13 cellular contexts compared by ENCODE assay signal in genomic region chr21:45995686-45996179, GRCh38. TPM values are rescaled to one million over a fixed set of nuclear protein-coding genes. Genes with fewer than 3 reads are reported as not detected.
DNase-seq lines count a peak whose midpoint lies in the region; ATAC-seq and TF ChIP-seq lines count a peak whose summit lies in the region.
"Had no signal": no experiment of that assay in that cellular context is flagged by ENCODE, and none has a peak within 500 bp of the region (broad histone marks: within the 10 kb centered on the region; RNA-seq: fewer than 3 reads in every experiment).

No MANE protein-coding gene starts in this region.

- H3K27me3 ChIP-seq in subcutaneous abdominal adipose tissue (ENCODE audit: control insufficient read depth in 5 of 5, insufficient read depth in 4 of 5, low read length in 5 of 5): no peaks in the 10 kb centered on the region
- H3K27me3 ChIP-seq: body of pancreas, SJSA1, tibial nerve had no signal

- peak; percentile 47 for DNase-seq in activated CD8-positive, alpha-beta T cell treated with anti-CD3 and anti-CD28 coated beads for 36 hours
- no peak for DNase-seq in activated CD8-positive, alpha-beta T cell treated with anti-CD3 and anti-CD28 coated beads, Interleukin-2, amount 10 ng/mL, durations not matched to agents 7 days and 5 days
- peak; percentile 25 for DNase-seq in activated naive CD8-positive, alpha-beta T cell treated with anti-CD3 and anti-CD28 coated beads, Interleukin-2, amount 10 ng/mL, durations not matched to agents 7 days and 5 days
- DNase-seq in iPS-NIHi11 (ENCODE audit: low spot score): peak; percentile 42
- DNase-seq in midbrain (lab: John Stamatoyannopoulos, UW): no peak
- DNase-seq in GOT3 (lab: John Stamatoyannopoulos, UW): no peak
- no peak for DNase-seq in effector memory CD8-positive, alpha-beta T cell
- DNase-seq: erythroblast, NCI-H446 treated with DMSO at 0.1 percent for 48 hours had no signal

- POLR2A ChIA-PET in activated CD8-positive, alpha-beta T cell treated with anti-CD3 and anti-CD28 coated beads for 36 hours (lab: Charles Lee): no interaction called here
- POLR2A ChIA-PET in activated CD8-positive, alpha-beta T cell treated with anti-CD3 and anti-CD28 coated beads, Interleukin-2, amount 10 ng/mL, durations not matched to agents 7 days and 5 days (lab: Charles Lee): no interaction called here
- POLR2A ChIA-PET in activated naive CD8-positive, alpha-beta T cell treated with anti-CD3 and anti-CD28 coated beads, Interleukin-2, amount 10 ng/mL, durations not matched to agents 7 days and 5 days (lab: Charles Lee): no interaction called here

- H3K9ac ChIP-seq in subcutaneous abdominal adipose tissue (ENCODE audit: low read length in 5 of 5): no peak overlapping the region

- no peaks in the 10 kb centered on the region for H3K36me3 Mint-ChIP-seq in activated CD8-positive, alpha-beta T cell treated with anti-CD3 and anti-CD28 coated beads for 36 hours (ENCODE audit: low read depth)
- no peaks in the 10 kb centered on the region for H3K36me3 Mint-ChIP-seq in activated CD8-positive, alpha-beta T cell treated with anti-CD3 and anti-CD28 coated beads, Interleukin-2, amount 10 ng/mL, durations not matched to agents 7 days and 5 days (ENCODE audit: low read depth)
- H3K36me3 Mint-ChIP-seq in activated naive CD8-positive, alpha-beta T cell treated with anti-CD3 and anti-CD28 coated beads, Interleukin-2, amount 10 ng/mL, durations not matched to agents 7 days and 5 days: no peaks in the 10 kb centered on the region
- no peaks in the 10 kb centered on the region for H3K36me3 Mint-ChIP-seq in effector memory CD8-positive, alpha-beta T cell (ENCODE audit: insufficient read depth)

- intact Hi-C loops in activated CD8-positive, alpha-beta T cell treated with anti-CD3 and anti-CD28 coated beads for 36 hours (cut with micrococcal nuclease): no loop called here

- H3K9me3 ChIP-seq in subcutaneous abdominal adipose tissue (ENCODE audit: control insufficient read depth in 5 of 5, low read length in 5 of 5): no peaks in the 10 kb centered on the region
- H3K9me3 ChIP-seq: body of pancreas, SJSA1, tibial nerve had no signal

- H3K4me3 Mint-ChIP-seq in activated CD8-positive, alpha-beta T cell treated with anti-CD3 and anti-CD28 coated beads for 36 hours: no peak overlapping the region
- H3K4me3 Mint-ChIP-seq in activated CD8-positive, alpha-beta T cell treated with anti-CD3 and anti-CD28 coated beads, Interleukin-2, amount 10 ng/mL, durations not matched to agents 7 days and 5 days: no peak overlapping the region
- no peak overlapping the region for H3K4me3 Mint-ChIP-seq in activated naive CD8-positive, alpha-beta T cell treated with anti-CD3 and anti-CD28 coated beads, Interleukin-2, amount 10 ng/mL, durations not matched to agents 7 days and 5 days
- no peak overlapping the region for H3K4me3 Mint-ChIP-seq in effector memory CD8-positive, alpha-beta T cell

- H3K27ac Mint-ChIP-seq in activated CD8-positive, alpha-beta T cell treated with anti-CD3 and anti-CD28 coated beads for 36 hours: no peak overlapping the region
- H3K27ac Mint-ChIP-seq in activated CD8-positive, alpha-beta T cell treated with anti-CD3 and anti-CD28 coated beads, Interleukin-2, amount 10 ng/mL, durations not matched to agents 7 days and 5 days: no peak overlapping the region
- H3K27ac Mint-ChIP-seq in activated naive CD8-positive, alpha-beta T cell treated with anti-CD3 and anti-CD28 coated beads, Interleukin-2, amount 10 ng/mL, durations not matched to agents 7 days and 5 days: no peak overlapping the region
- no peak overlapping the region for H3K27ac Mint-ChIP-seq in effector memory CD8-positive, alpha-beta T cell

- H3K27ac ChIP-seq in subcutaneous abdominal adipose tissue (ENCODE audit: low read depth, low read length): peak overlapping the region; percentile 60
- H3K27ac ChIP-seq: body of pancreas, SJSA1 had no signal

- no peak for TF ChIP-seq CTCF in activated CD8-positive, alpha-beta T cell treated with anti-CD3 and anti-CD28 coated beads for 36 hours (IDR thresholded peaks at IDR 0.05)

- H3K27me3 Mint-ChIP-seq in activated CD8-positive, alpha-beta T cell treated with anti-CD3 and anti-CD28 coated beads for 36 hours: no peaks in the 10 kb centered on the region
- H3K27me3 Mint-ChIP-seq in activated CD8-positive, alpha-beta T cell treated with anti-CD3 and anti-CD28 coated beads, Interleukin-2, amount 10 ng/mL, durations not matched to agents 7 days and 5 days (ENCODE audit: low read depth): no peaks in the 10 kb centered on the region
- no peaks in the 10 kb centered on the region for H3K27me3 Mint-ChIP-seq in activated naive CD8-positive, alpha-beta T cell treated with anti-CD3 and anti-CD28 coated beads, Interleukin-2, amount 10 ng/mL, durations not matched to agents 7 days and 5 days
- H3K27me3 Mint-ChIP-seq in effector memory CD8-positive, alpha-beta T cell: no peaks in the 10 kb centered on the region

- H3K4me3 ChIP-seq in subcutaneous abdominal adipose tissue (ENCODE audit: low read depth in 1 of 5, low read length in 5 of 5): no peak overlapping the region
- H3K4me3 ChIP-seq: body of pancreas, SJSA1, tibial nerve had no signal

- H3K4me1 ChIP-seq in subcutaneous abdominal adipose tissue (ENCODE audit: control insufficient read depth in 5 of 5, insufficient read depth in 5 of 5, low read length in 5 of 5): peaks cover 3 to 45% (median 39%) of the 10 kb centered on the region in 5 donors
- H3K4me1 ChIP-seq: body of pancreas, SJSA1 had no signal

- H3K4me1 Mint-ChIP-seq in activated CD8-positive, alpha-beta T cell treated with anti-CD3 and anti-CD28 coated beads for 36 hours (ENCODE audit: low read depth): no peaks in the 10 kb centered on the region
- no peaks in the 10 kb centered on the region for H3K4me1 Mint-ChIP-seq in activated CD8-positive, alpha-beta T cell treated with anti-CD3 and anti-CD28 coated beads, Interleukin-2, amount 10 ng/mL, durations not matched to agents 7 days and 5 days (ENCODE audit: low read depth)
- H3K4me1 Mint-ChIP-seq in activated naive CD8-positive, alpha-beta T cell treated with anti-CD3 and anti-CD28 coated beads, Interleukin-2, amount 10 ng/mL, durations not matched to agents 7 days and 5 days: no peaks in the 10 kb centered on the region
- H3K4me1 Mint-ChIP-seq in effector memory CD8-positive, alpha-beta T cell (ENCODE audit: low read depth in 2 of 2): no peaks in the 10 kb centered on the region

- peaks cover 0 to 92% (median 57%) of the 10 kb centered on the region in 5 donors for H3K36me3 ChIP-seq in subcutaneous abdominal adipose tissue (ENCODE audit: control insufficient read depth in 5 of 5, insufficient read depth in 5 of 5, low read length in 5 of 5)

- peak; percentile 74 for ATAC-seq in activated CD8-positive, alpha-beta T cell treated with anti-CD3 and anti-CD28 coated beads for 36 hours
- no peak for ATAC-seq in activated CD8-positive, alpha-beta T cell treated with anti-CD3 and anti-CD28 coated beads, Interleukin-2, amount 10 ng/mL, durations not matched to agents 7 days and 5 days
- ATAC-seq in activated naive CD8-positive, alpha-beta T cell treated with anti-CD3 and anti-CD28 coated beads, Interleukin-2, amount 10 ng/mL, durations not matched to agents 7 days and 5 days (ENCODE audit: low read depth): no peak
- no peak for ATAC-seq in effector memory CD8-positive, alpha-beta T cell (replicated peaks)
- ATAC-seq: body of pancreas had no signal

- no peaks in the 10 kb centered on the region for H3K9me3 Mint-ChIP-seq in activated CD8-positive, alpha-beta T cell treated with anti-CD3 and anti-CD28 coated beads for 36 hours
- H3K9me3 Mint-ChIP-seq in activated CD8-positive, alpha-beta T cell treated with anti-CD3 and anti-CD28 coated beads, Interleukin-2, amount 10 ng/mL, durations not matched to agents 7 days and 5 days (ENCODE audit: insufficient read depth): no peaks in the 10 kb centered on the region
- no peaks in the 10 kb centered on the region for H3K9me3 Mint-ChIP-seq in activated naive CD8-positive, alpha-beta T cell treated with anti-CD3 and anti-CD28 coated beads, Interleukin-2, amount 10 ng/mL, durations not matched to agents 7 days and 5 days
- H3K9me3 Mint-ChIP-seq in effector memory CD8-positive, alpha-beta T cell: no peaks in the 10 kb centered on the region

- CTCF ChIA-PET in activated CD8-positive, alpha-beta T cell treated with anti-CD3 and anti-CD28 coated beads for 36 hours (lab: Charles Lee): no interaction called here
- CTCF ChIA-PET in activated CD8-positive, alpha-beta T cell treated with anti-CD3 and anti-CD28 coated beads, Interleukin-2, amount 10 ng/mL, durations not matched to agents 7 days and 5 days (lab: Charles Lee): no interaction called here

RNA-seq across cellular contexts. Expression of gene COL6A1, which starts 14.2 kb away (rescaled TPM):
- total RNA-seq in activated CD8-positive, alpha-beta T cell treated with anti-CD3 and anti-CD28 coated beads for 36 hours: 1 to 10 TPM; 4.1 to 5.2 TPM
- total RNA-seq in activated CD8-positive, alpha-beta T cell treated with anti-CD3 and anti-CD28 coated beads, Interleukin-2, amount 10 ng/mL, durations not matched to agents 7 days and 5 days: under 1 TPM; 0.26 to 0.42 TPM
- total RNA-seq in activated naive CD8-positive, alpha-beta T cell treated with anti-CD3 and anti-CD28 coated beads, Interleukin-2, amount 10 ng/mL, durations not matched to agents 7 days and 5 days: 1 to 10 TPM; 3.5 to 3.8 TPM

Comparison
In these comparisons a context has a peak if more than half of its experiments do, and no peak if none do; other contexts are left out.
1. DNase-seq: peak in activated CD8-positive, alpha-beta T cell treated with anti-CD3 and anti-CD28 coated beads for 36 hours (single experiment), activated naive CD8-positive, alpha-beta T cell treated with anti-CD3 and anti-CD28 coated beads, Interleukin-2, amount 10 ng/mL, durations not matched to agents 7 days and 5 days (single experiment) and iPS-NIHi11 (single experiment); none in activated CD8-positive, alpha-beta T cell treated with anti-CD3 and anti-CD28 coated beads, Interleukin-2, amount 10 ng/mL, durations not matched to agents 7 days and 5 days (single experiment), midbrain (single experiment), GOT3 (single experiment) and effector memory CD8-positive, alpha-beta T cell (0 of 3).